In genomic region chr16:17724242-17724898, GRCh38 we compare ENCODE assay signal across 24 cellular contexts.
A peak's percentile ranks its signal among the peaks of the same experiment; 100 is the strongest.
DNase-seq lines count a peak whose midpoint lies in the region; ATAC-seq and TF ChIP-seq lines count a peak whose summit lies in the region.
"Had no signal": no experiment of that assay in that cellular context is flagged by ENCODE, and none has a peak within 500 bp of the region (broad histone marks: within the 10 kb centered on the region; RNA-seq: fewer than 3 reads in every experiment).

No MANE protein-coding gene starts in this region.

- H3K79me2 ChIP-seq in mammary epithelial cell (ENCODE audit: insufficient read depth, low read length), result no peaks in the 10 kb centered on the region

- ATAC-seq in left lung, result peak; percentile 12
- ATAC-seq in GM21360 (IDR thresholded peaks at IDR 0.05; ENCODE audit: unreplicated experiment), result no peak
- ATAC-seq: HepG2, left colon had no signal

- CTCF ChIA-PET in mammary epithelial cell (lab: Charles Lee; ENCODE audit: low non-redundant PET), result no interaction called here

- dilution Hi-C loops in mammary epithelial cell (cut with HindIII; ENCODE audit: low sequenced_read_pairs), result no loop called here

- DNase-seq in AG10803 (ENCODE audit: low read depth), result peak; percentile 14
- DNase-seq in MG63, result peak; percentile 70
- peak; percentile 6 for DNase-seq in mammary epithelial cell
- DNase-seq in left lung, result no peak
- DNase-seq in activated effector memory CD4-positive, alpha-beta T cell treated with Interleukin-2 at 50 U/mL for 16 hours, result no peak
- no peak for DNase-seq in SHP77 (lab: John Stamatoyannopoulos, UW)
- no peak for DNase-seq in NCI-H2196 treated with DMSO at 0.1 percent for 48 hours (lab: John Stamatoyannopoulos, UW; ENCODE audit: unreplicated experiment)
- DNase-seq: ACHN; activated CD4-positive, alpha-beta memory T cell treated with anti-CD3 and anti-CD28 coated beads for 36 hours; activated naive CD4-positive, alpha-beta T cell treated with anti-CD3 and anti-CD28 coated beads for 36 hours; activated T-cell treated with anti-CD3 and anti-CD28 coated beads, Interleukin-2, amount 50 U/mL, for 1 hour; CD8-positive, alpha-beta memory T cell; DMS79; left colon; NCI-H1436; NCI-H2171; NCI-H526 treated with DMSO at 0.1 percent for 48 hours; Right ventricle myocardium superior; WERI-Rb-1 had no signal

- WGBS in mammary epithelial cell (ENCODE audit: low coverage, missing lambda C conversion rate), result 53% methylated on average over 10 of the region's 10 CpGs

- no peak for TF ChIP-seq CTCF in AG10803 (conservative IDR thresholded peaks at IDR 0.05; ENCODE audit: low read length)
- no peak for TF ChIP-seq CTCF in mammary epithelial cell (conservative IDR thresholded peaks at IDR 0.05 in 1 of 2, IDR thresholded peaks at IDR 0.05 in 1 of 2; ENCODE audit: extremely low read depth in 1 of 2, insufficient read depth in 1 of 2, low read depth in 1 of 2, low read length in 2 of 2)
- no peak for TF ChIP-seq CTCF in left lung (IDR thresholded peaks at IDR 0.05)

- H3K36me3 ChIP-seq in MG63, result no peaks in the 10 kb centered on the region
- no peaks in the 10 kb centered on the region for H3K36me3 ChIP-seq in mammary epithelial cell (ENCODE audit: insufficient read depth, low read length)
- no peaks in the 10 kb centered on the region for H3K36me3 ChIP-seq in left lung
- H3K36me3 ChIP-seq: prostate gland, vagina, WERI-Rb-1 had no signal

- H3K4me1 ChIP-seq in mammary epithelial cell (ENCODE audit: insufficient read depth, low read length), result no peaks in the 10 kb centered on the region
- H3K4me1 ChIP-seq in left lung, result no peaks in the 10 kb centered on the region
- H3K4me1 ChIP-seq: prostate gland, vagina had no signal

- BruUV-seq in mammary epithelial cell (replicated peaks; lab: Mats Ljungman, UMichigan), result no TSS peak

- no peak overlapping the region for H2AFZ ChIP-seq in mammary epithelial cell (ENCODE audit: low read depth, low read length)

- H3K27me3 ChIP-seq in MG63 (no peaks in the 10 kb centered on the region), mammary epithelial cell (ENCODE audit: insufficient read depth, low read length) (no peaks in the 10 kb centered on the region), left lung (no peaks in the 10 kb centered on the region)
- H3K27me3 ChIP-seq: vagina had no signal

- H3K27ac ChIP-seq in mammary epithelial cell (ENCODE audit: insufficient read depth, low read depth, low read length) (no peak overlapping the region), left lung (no peak overlapping the region)
- H3K27ac ChIP-seq: prostate gland, vagina, WERI-Rb-1 had no signal

- no peak overlapping the region for H3K9ac ChIP-seq in mammary epithelial cell (ENCODE audit: insufficient read depth, low read length)

- H3K4me3 ChIP-seq in AG10803 (ENCODE audit: low read length) (no peak overlapping the region), MG63 (no peak overlapping the region), mammary epithelial cell (replicated peaks in 1 of 3; ENCODE audit: insufficient read depth in 1 of 3, low read depth in 2 of 3, low read length in 3 of 3) (no peak overlapping the region), left lung (no peak overlapping the region)
- H3K4me3 ChIP-seq: prostate gland, smooth muscle cell, vagina had no signal

- no peaks in the 10 kb centered on the region for H3K9me3 ChIP-seq in MG63
- peaks cover 4% of the 10 kb centered on the region for H3K9me3 ChIP-seq in mammary epithelial cell (replicated peaks; ENCODE audit: insufficient read depth, low read length)
- H3K9me3 ChIP-seq in left lung, result no peaks in the 10 kb centered on the region
- H3K9me3 ChIP-seq: prostate gland, vagina had no signal

- intact Hi-C loops in mammary epithelial cell (cut with micrococcal nuclease) (no loop called here), left lung (cut with DNase I) (no loop called here)

- H3K4me2 ChIP-seq in mammary epithelial cell (ENCODE audit: insufficient read depth, low read depth, low read length), result no peak overlapping the region
- H3K4me2 ChIP-seq: smooth muscle cell had no signal

- in situ Hi-C loops in mammary epithelial cell (cut with MboI; ENCODE audit: low sequenced_read_pairs in 2 of 2), result no loop called here

- H4K20me1 ChIP-seq in mammary epithelial cell (ENCODE audit: insufficient read depth, low read length), result no peaks in the 10 kb centered on the region

Comparison
In these comparisons a context has a peak if more than half of its experiments do, and no peak if none do; other contexts are left out.
1. DNase-seq: peak in AG10803 (single experiment), MG63 (single experiment) and mammary epithelial cell (single experiment); none in left lung (0 of 2), activated effector memory CD4-positive, alpha-beta T cell treated with Interleukin-2 at 50 U/mL for 16 hours (single experiment), SHP77 (0 of 2) and NCI-H2196 treated with DMSO at 0.1 percent for 48 hours (single experiment).